ENCODE assay signal across 20 cellular contexts in the genomic region with DNA sequence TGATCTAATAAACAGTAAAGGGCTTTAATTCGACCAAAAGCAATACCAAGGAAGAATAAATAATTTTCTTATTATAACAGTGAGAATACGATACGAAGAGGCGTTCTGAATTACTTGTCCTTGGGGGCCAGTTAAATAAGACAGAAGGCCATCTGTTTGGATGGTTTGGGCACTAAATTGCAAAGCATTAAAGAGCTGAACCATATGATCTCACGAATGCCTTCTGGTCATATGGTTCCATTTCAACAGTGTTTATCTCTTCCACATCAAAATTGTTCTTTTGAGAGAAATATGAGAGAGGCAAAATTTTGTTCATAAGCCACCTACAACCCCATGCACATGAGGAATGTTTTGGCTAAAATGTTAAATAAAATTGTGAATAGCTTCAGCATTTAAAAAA.
DNase-seq lines count a peak whose midpoint lies in the region; ATAC-seq and TF ChIP-seq lines count a peak whose summit lies in the region.
"Had no signal": no experiment of that assay in that cellular context is flagged by ENCODE, and none has a peak within 500 bp of the region (broad histone marks: within the 10 kb centered on the region; RNA-seq: fewer than 3 reads in every experiment).

No MANE protein-coding gene starts in this region.

- H3K27me3 Mint-ChIP-seq in H9 (ENCODE audit: low read depth): no peaks in the 10 kb centered on the region
- H3K27me3 Mint-ChIP-seq in HFFc6 (ENCODE audit: insufficient read depth): no peaks in the 10 kb centered on the region; the same call in 1 of the 2 replicates
- H3K27me3 Mint-ChIP-seq: CD4-positive, alpha-beta T cell had no signal

- no peaks in the 10 kb centered on the region for H3K79me2 ChIP-seq in H9 (ENCODE audit: insufficient read depth, low read length)

- H3K56ac ChIP-seq in H9 (ENCODE audit: insufficient read length, low read depth, low read length): no peak overlapping the region

- H3K4ac ChIP-seq in H9 (ENCODE audit: low read depth, low read length): no peak overlapping the region

- H3K27ac Mint-ChIP-seq in H9: peak overlapping the region in 2 of 3 experiments; percentile 39 to 76; a peak in 2 of 7 replicates
- no peak overlapping the region for H3K27ac Mint-ChIP-seq in HFFc6
- H3K27ac Mint-ChIP-seq: CD4-positive, alpha-beta T cell; T-helper 1 cell treated with Interleukin-12 subunit alpha and Interleukin-12 subunit beta and Interleukin-4 antibody, amounts not matched to agents 30 μg/mL and 1 μg/mL, for 36 hours had no signal

- H2BK15ac ChIP-seq in H9 (ENCODE audit: low read depth, low read length): no peak overlapping the region

- H3K4me1 ChIP-seq in H9 (ENCODE audit: insufficient read depth, low read length) (peaks cover 2% of the 10 kb centered on the region; the same call in 1 of the 2 replicates), SJCRH30 (peaks cover 46% of the 10 kb centered on the region), suprapubic skin (no peaks in the 10 kb centered on the region)
- H3K4me1 ChIP-seq: BLaER1, Peyer's patch had no signal

- H3K36me3 Mint-ChIP-seq in H9 (ENCODE audit: insufficient read depth in 1 of 3, low read depth in 3 of 3) (no peaks in the 10 kb centered on the region), HFFc6 (ENCODE audit: low read depth) (no peaks in the 10 kb centered on the region)

- no peaks in the 10 kb centered on the region for H3K79me1 ChIP-seq in H9 (ENCODE audit: insufficient read depth, low read depth, low read length, poor library complexity, severe bottlenecking)

- no peak overlapping the region for H4K5ac ChIP-seq in H9 (ENCODE audit: insufficient read length, low read depth, low read length)

- H3K4me3 Mint-ChIP-seq in H9 (no peak overlapping the region), HFFc6 (no peak overlapping the region)
- H3K4me3 Mint-ChIP-seq: CD4-positive, alpha-beta T cell; T-helper 1 cell treated with Interleukin-12 subunit alpha and Interleukin-12 subunit beta and Interleukin-4 antibody, amounts not matched to agents 30 μg/mL and 1 μg/mL, for 36 hours had no signal

- H3K9me3 ChIP-seq in H9 (ENCODE audit: control insufficient read depth, low read depth, low read length): no peaks in the 10 kb centered on the region
- no peaks in the 10 kb centered on the region for H3K9me3 ChIP-seq in SJCRH30 (replicated peaks)
- H3K9me3 ChIP-seq in suprapubic skin: no peaks in the 10 kb centered on the region
- H3K9me3 ChIP-seq: BLaER1, MG63 had no signal

- no peak overlapping the region for H2AFZ ChIP-seq in H9 (ENCODE audit: low read length)

- H3K23me2 ChIP-seq in H9 (ENCODE audit: insufficient read length, low read depth, low read length, poor library complexity, severe bottlenecking): no peaks in the 10 kb centered on the region

- TF ChIP-seq CTCF in H9 (conservative IDR thresholded peaks at IDR 0.05) (no peak), HFFc6 (IDR thresholded peaks at IDR 0.05) (no peak), suprapubic skin (IDR thresholded peaks at IDR 0.05) (no peak)

- no peak for TF ChIP-seq EP300 in suprapubic skin (IDR thresholded peaks at IDR 0.05)

- H3K4me3 ChIP-seq in SJCRH30 (no peak overlapping the region), suprapubic skin (no peak overlapping the region)
- H3K4me3 ChIP-seq: BLaER1, K562, MG63, Peyer's patch had no signal

- H4K20me1 ChIP-seq in H9 (ENCODE audit: control insufficient read depth, insufficient read depth, insufficient read length): no peaks in the 10 kb centered on the region
- H4K20me1 ChIP-seq: BLaER1 had no signal

- no peak overlapping the region for H3T11ph ChIP-seq in H9 (ENCODE audit: low read length)

- H2BK5ac ChIP-seq in H9 (ENCODE audit: insufficient read length, low read length): no peak overlapping the region

- no peak overlapping the region for H4K91ac ChIP-seq in H9 (ENCODE audit: insufficient read length, low read depth, low read length)

- H3K14ac ChIP-seq in H9 (ENCODE audit: insufficient read depth, low read length): no peak overlapping the region

- H2BK20ac ChIP-seq in H9 (ENCODE audit: low read depth, low read length, poor library complexity, severe bottlenecking): no peak overlapping the region

- DNase-seq in H9 (no peak), NCI-H2171 (lab: John Stamatoyannopoulos, UW) (peak; percentile 54), SJCRH30 (peak in 1 of 2 experiments; percentile 70), HFFc6 (no peak), suprapubic skin (ENCODE audit: low spot score in 2 of 2) (no peak)
- DNase-seq: CD4-positive, alpha-beta T cell; EL; GF-D8; MG63; NCI-H1048; NCI-H1417 treated with DMSO at 0.1 percent for 48 hours; NCI-H226; NCI-H526 treated with DMSO at 0.1 percent for 48 hours; Peyer's patch had no signal

- H3K27ac ChIP-seq in H9 (ENCODE audit: insufficient read length, low read depth, low read length): no peak overlapping the region
- H3K27ac ChIP-seq in SJCRH30: peak overlapping the region; percentile 89
- H3K27ac ChIP-seq in suprapubic skin: no peak overlapping the region
- H3K27ac ChIP-seq: BLaER1, Peyer's patch had no signal

- H2BK12ac ChIP-seq in H9 (ENCODE audit: insufficient read length, low read depth, low read length): no peak overlapping the region

- H3K18ac ChIP-seq in H9 (ENCODE audit: insufficient read length, low read depth, low read length): no peak overlapping the region

- no peak for ATAC-seq in HG03571 (IDR thresholded peaks at IDR 0.05; ENCODE audit: unreplicated experiment)
- no peak for ATAC-seq in HG03521 (IDR thresholded peaks at IDR 0.05; ENCODE audit: unreplicated experiment)
- ATAC-seq: HepG2, K562 had no signal

- no CpG with 5 or more reads among the region's 5 CpGs for WGBS in H9 (ENCODE audit: extremely low coverage, insufficient read length, low lambda C conversion rate)
- 53% methylated on average over 5 of the region's 5 CpGs for WGBS in suprapubic skin

- no peaks in the 10 kb centered on the region for H3K27me3 ChIP-seq in H9 (ENCODE audit: insufficient read depth, low read length)
- no peaks in the 10 kb centered on the region for H3K27me3 ChIP-seq in SJCRH30
- no peaks in the 10 kb centered on the region for H3K27me3 ChIP-seq in suprapubic skin
- H3K27me3 ChIP-seq: BLaER1, MG63, Peyer's patch had no signal

- H3K4me1 Mint-ChIP-seq in H9 (peaks cover 41 to 42% of the 10 kb centered on the region in 2 experiments), HFFc6 (ENCODE audit: low read depth) (no peaks in the 10 kb centered on the region)

- H3K36me3 ChIP-seq in SJCRH30 (no peaks in the 10 kb centered on the region), suprapubic skin (no peaks in the 10 kb centered on the region)
- H3K36me3 ChIP-seq: BLaER1, MG63, Peyer's patch had no signal

- no peak overlapping the region for H2BK120ac ChIP-seq in H9 (ENCODE audit: low read depth, low read length, poor library complexity, severe bottlenecking)

- H4K8ac ChIP-seq in H9 (replicated peaks; ENCODE audit: insufficient read length, low read depth, low read length): no peak overlapping the region

- no peak for TF ChIP-seq POLR2A in suprapubic skin (IDR thresholded peaks at IDR 0.05)

- H2AK5ac ChIP-seq in H9 (ENCODE audit: insufficient read length, low read length): no peak overlapping the region

- H3K9me3 Mint-ChIP-seq in H9 (no peaks in the 10 kb centered on the region), HFFc6 (no peaks in the 10 kb centered on the region)
- H3K9me3 Mint-ChIP-seq: CD4-positive, alpha-beta T cell; T-helper 1 cell treated with Interleukin-12 subunit alpha and Interleukin-12 subunit beta and Interleukin-4 antibody, amounts not matched to agents 30 μg/mL and 1 μg/mL, for 36 hours had no signal

- no peak overlapping the region for H3K23ac ChIP-seq in H9 (ENCODE audit: insufficient read length, low read depth, low read length)

- H3K9ac ChIP-seq in H9 (ENCODE audit: extremely low read depth, insufficient read length, low read length): no peak overlapping the region
- H3K9ac ChIP-seq: BLaER1 had no signal

- no peak overlapping the region for H3K4me2 ChIP-seq in H9 (ENCODE audit: insufficient read depth, insufficient read length, low read length)
- H3K4me2 ChIP-seq: BLaER1 had no signal
